23 cellular contexts compared by ENCODE assay signal in genomic region chr22:19975707-19976035, GRCh38. TPM values are rescaled to one million over a fixed set of nuclear protein-coding genes. Genes with fewer than 3 reads are reported as not detected.
DNase-seq lines count a peak whose midpoint lies in the region; ATAC-seq and TF ChIP-seq lines count a peak whose summit lies in the region.
"Had no signal": no experiment of that assay in that cellular context is flagged by ENCODE, and none has a peak within 500 bp of the region (broad histone marks: within the 10 kb centered on the region; RNA-seq: fewer than 3 reads in every experiment).

No MANE protein-coding gene starts in this region.

- H3K27me3 ChIP-seq in HUES48 (ENCODE audit: control insufficient read depth, insufficient read depth, low read length) = no peaks in the 10 kb centered on the region
- H3K27me3 ChIP-seq in iPS-20b (ENCODE audit: insufficient read depth, low read length) = no peaks in the 10 kb centered on the region
- H3K27me3 ChIP-seq in adrenal gland = no peaks in the 10 kb centered on the region
- H3K27me3 ChIP-seq: brain microvascular endothelial cell, colonic mucosa, left lung, Peyer's patch had no signal

- no peaks in the 10 kb centered on the region for H3K9me3 Mint-ChIP-seq in activated T-helper 17 cell treated with anti-CD3 and anti-CD28 coated beads, Interleukin-2, amount 50 U/mL, for 72 hours
- H3K9me3 Mint-ChIP-seq in type B pancreatic cell = no peaks in the 10 kb centered on the region
- no peaks in the 10 kb centered on the region for H3K9me3 Mint-ChIP-seq in activated CD4-positive, alpha-beta memory T cell treated with anti-CD3 and anti-CD28 coated beads, Interleukin-2, amount 10 ng/mL, durations not matched to agents 7 days and 5 days
- H3K9me3 Mint-ChIP-seq: activated naive CD8-positive, alpha-beta T cell treated with anti-CD3 and anti-CD28 coated beads for 36 hours; nephron had no signal

- peak overlapping the region; percentile 39 for H3K27ac Mint-ChIP-seq in activated T-helper 17 cell treated with anti-CD3 and anti-CD28 coated beads, Interleukin-2, amount 50 U/mL, for 72 hours
- H3K27ac Mint-ChIP-seq in type B pancreatic cell = peak overlapping the region; percentile 71
- no peak overlapping the region for H3K27ac Mint-ChIP-seq in activated CD4-positive, alpha-beta memory T cell treated with anti-CD3 and anti-CD28 coated beads, Interleukin-2, amount 10 ng/mL, durations not matched to agents 7 days and 5 days
- H3K27ac Mint-ChIP-seq: activated naive CD8-positive, alpha-beta T cell treated with anti-CD3 and anti-CD28 coated beads for 36 hours; T-helper 17 cell had no signal

- TF ChIP-seq POLR2A in adrenal gland (IDR thresholded peaks at IDR 0.05) = no peak

- H3K27ac ChIP-seq in HUES48 (ENCODE audit: low read depth, low read length) (peak overlapping the region; percentile 74), iPS-20b (ENCODE audit: low read length) (peak overlapping the region; percentile 34), adrenal gland (no peak overlapping the region)
- H3K27ac ChIP-seq: brain microvascular endothelial cell, colonic mucosa, left lung, Peyer's patch had no signal

- H3K4me3 Mint-ChIP-seq in activated T-helper 17 cell treated with anti-CD3 and anti-CD28 coated beads, Interleukin-2, amount 50 U/mL, for 72 hours = no peak overlapping the region
- H3K4me3 Mint-ChIP-seq in type B pancreatic cell = no peak overlapping the region
- H3K4me3 Mint-ChIP-seq in activated CD4-positive, alpha-beta memory T cell treated with anti-CD3 and anti-CD28 coated beads, Interleukin-2, amount 10 ng/mL, durations not matched to agents 7 days and 5 days = no peak overlapping the region
- H3K4me3 Mint-ChIP-seq: activated naive CD8-positive, alpha-beta T cell treated with anti-CD3 and anti-CD28 coated beads for 36 hours; nephron; T-helper 17 cell had no signal

- TF ChIP-seq CTCF in type B pancreatic cell (conservative IDR thresholded peaks at IDR 0.05) (no peak), adrenal gland (IDR thresholded peaks at IDR 0.05) (no peak)

- no peaks in the 10 kb centered on the region for H3K36me3 Mint-ChIP-seq in activated T-helper 17 cell treated with anti-CD3 and anti-CD28 coated beads, Interleukin-2, amount 50 U/mL, for 72 hours (ENCODE audit: low read depth)
- H3K36me3 Mint-ChIP-seq in type B pancreatic cell = no peaks in the 10 kb centered on the region
- H3K36me3 Mint-ChIP-seq in activated CD4-positive, alpha-beta memory T cell treated with anti-CD3 and anti-CD28 coated beads, Interleukin-2, amount 10 ng/mL, durations not matched to agents 7 days and 5 days (ENCODE audit: low read depth) = no peaks in the 10 kb centered on the region
- H3K36me3 Mint-ChIP-seq: activated naive CD8-positive, alpha-beta T cell treated with anti-CD3 and anti-CD28 coated beads for 36 hours had no signal

- H3K36me3 ChIP-seq in HUES48 (ENCODE audit: control insufficient read depth, insufficient read depth, low read length) (peaks cover 61% of the 10 kb centered on the region), iPS-20b (ENCODE audit: insufficient read depth, low read depth, low read length) (peaks cover 69% of the 10 kb centered on the region), adrenal gland (replicated peaks in 1 of 2) (peaks cover 0 to 19% of the 10 kb centered on the region in 2 donors)
- H3K36me3 ChIP-seq: brain microvascular endothelial cell, colonic mucosa, Peyer's patch had no signal

- H3K9me3 ChIP-seq in HUES48 (ENCODE audit: control insufficient read depth, insufficient read depth, low read length) (no peaks in the 10 kb centered on the region), iPS-20b (ENCODE audit: insufficient read depth, low read depth, low read length) (no peaks in the 10 kb centered on the region), adrenal gland (replicated peaks in 1 of 3) (no peaks in the 10 kb centered on the region)
- H3K9me3 ChIP-seq: Caco-2, colonic mucosa, left lung, Peyer's patch, thoracic aorta had no signal

- POLR2A ChIA-PET in activated CD4-positive, alpha-beta memory T cell treated with anti-CD3 and anti-CD28 coated beads, Interleukin-2, amount 10 ng/mL, durations not matched to agents 7 days and 5 days (lab: Charles Lee) = no interaction called here

- H3K4me3 ChIP-seq in HUES48 (ENCODE audit: low read depth, low read length) (no peak overlapping the region), iPS-20b (ENCODE audit: low read length) (no peak overlapping the region), adrenal gland (no peak overlapping the region)
- H3K4me3 ChIP-seq: colonic mucosa, left lung, Peyer's patch, thoracic aorta had no signal

- intact Hi-C loops in adrenal gland (cut with DNase I) = loop anchor here in 1 of 2 donors (10.0 kb wide), 1 partner anchor 109 kb away; the partner anchor contains the start of gene DGCR8

- no peaks in the 10 kb centered on the region for H3K27me3 Mint-ChIP-seq in activated T-helper 17 cell treated with anti-CD3 and anti-CD28 coated beads, Interleukin-2, amount 50 U/mL, for 72 hours
- no peaks in the 10 kb centered on the region for H3K27me3 Mint-ChIP-seq in type B pancreatic cell
- H3K27me3 Mint-ChIP-seq in activated CD4-positive, alpha-beta memory T cell treated with anti-CD3 and anti-CD28 coated beads, Interleukin-2, amount 10 ng/mL, durations not matched to agents 7 days and 5 days = no peaks in the 10 kb centered on the region
- H3K27me3 Mint-ChIP-seq: activated naive CD8-positive, alpha-beta T cell treated with anti-CD3 and anti-CD28 coated beads for 36 hours; T-helper 17 cell had no signal

- peaks cover 11% of the 10 kb centered on the region for H3K4me1 ChIP-seq in HUES48 (ENCODE audit: control insufficient read depth, insufficient read depth, low read length)
- peaks cover 13% of the 10 kb centered on the region for H3K4me1 ChIP-seq in iPS-20b (ENCODE audit: insufficient read depth, low read length)
- peaks cover under 1 to 3% of the 10 kb centered on the region in 2 donors for H3K4me1 ChIP-seq in adrenal gland (replicated peaks in 1 of 2)
- H3K4me1 ChIP-seq: colonic mucosa had no signal

- H3K4me1 Mint-ChIP-seq in activated T-helper 17 cell treated with anti-CD3 and anti-CD28 coated beads, Interleukin-2, amount 50 U/mL, for 72 hours = no peaks in the 10 kb centered on the region
- peaks cover 12% of the 10 kb centered on the region for H3K4me1 Mint-ChIP-seq in type B pancreatic cell (ENCODE audit: unreplicated experiment)
- peaks cover 4% of the 10 kb centered on the region for H3K4me1 Mint-ChIP-seq in activated CD4-positive, alpha-beta memory T cell treated with anti-CD3 and anti-CD28 coated beads, Interleukin-2, amount 10 ng/mL, durations not matched to agents 7 days and 5 days

- WGBS in adrenal gland, 4 donors = 84 to 100% (median 93%) methylated on average over 2 to 4 of the region's 4 CpGs

- no peak for ATAC-seq in activated T-helper 17 cell treated with anti-CD3 and anti-CD28 coated beads, Interleukin-2, amount 50 U/mL, for 72 hours (replicated peaks)
- ATAC-seq in HG03175 (IDR thresholded peaks at IDR 0.05; ENCODE audit: unreplicated experiment) = no peak
- ATAC-seq: left lung, T-helper 17 cell had no signal

- no peak overlapping the region for H3K9ac ChIP-seq in HUES48 (ENCODE audit: low read depth, low read length)
- peak overlapping the region; percentile 38; the same call in 1 of the 2 replicates for H3K9ac ChIP-seq in iPS-20b (ENCODE audit: low read depth, low read length)

- CTCF ChIA-PET in activated CD4-positive, alpha-beta memory T cell treated with anti-CD3 and anti-CD28 coated beads, Interleukin-2, amount 10 ng/mL, durations not matched to agents 7 days and 5 days (lab: Charles Lee) = no interaction called here

- DNase-seq in type B pancreatic cell (ENCODE audit: extremely low spot score, unreplicated experiment) = no peak
- DNase-seq in activated CD4-positive, alpha-beta memory T cell treated with anti-CD3 and anti-CD28 coated beads, Interleukin-2, amount 10 ng/mL, durations not matched to agents 7 days and 5 days = no peak
- no peak for DNase-seq in adrenal gland
- DNase-seq: activated CD4-positive, alpha-beta T cell treated with anti-CD3 and anti-CD28 coated beads, Interleukin-2, amount 50 U/mL, for 1 hour; activated naive CD8-positive, alpha-beta T cell treated with anti-CD3 and anti-CD28 coated beads for 36 hours; brain microvascular endothelial cell; Caco-2; colonic mucosa; DND-41; left lung; midbrain; NCI-H1417 treated with DMSO at 0.1 percent for 48 hours; NCI-H510A; NK-92 treated with Interleukin-12 subunit alpha and Interleukin-12 subunit beta, amount 100 ng/mL, for 24 hours; Peyer's patch; posterior cingulate gyrus; T-helper 17 cell had no signal

RNA-seq across cellular contexts. Expression of gene TXNRD2, which starts 34.1 kb away (rescaled TPM):
- total RNA-seq in activated T-helper 17 cell treated with anti-CD3 and anti-CD28 coated beads, Interleukin-2, amount 50 U/mL, for 72 hours = 10 to 100 TPM; 14.1 to 21.4 TPM
- total RNA-seq in type B pancreatic cell (ENCODE audit: low replicate concordance) (13.2 and 25.1 TPM in 2 replicates), adrenal gland (10 to 100 TPM; 41.7 to 74.2 (median 56.5) TPM)
- total RNA-seq in activated CD4-positive, alpha-beta memory T cell treated with anti-CD3 and anti-CD28 coated beads, Interleukin-2, amount 10 ng/mL, durations not matched to agents 7 days and 5 days = 10 to 100 TPM; 18.9 to 19.1 TPM
- polyA plus RNA-seq in adrenal gland = 100 to 1,000 TPM in 2 of 3 donors, 10 to 100 TPM in 1; 39.6 to 171 (median 148) TPM

RNA-seq across cellular contexts. Expression of gene COMT, which starts 34.1 kb away (rescaled TPM):
- total RNA-seq in activated T-helper 17 cell treated with anti-CD3 and anti-CD28 coated beads, Interleukin-2, amount 50 U/mL, for 72 hours = 100 to 1,000 TPM in 1 of 2 donors, 10 to 100 TPM in 1; 53.4 to 133 TPM
- total RNA-seq in type B pancreatic cell (ENCODE audit: low replicate concordance) = 87.2 and 87.4 TPM in 2 replicates
- total RNA-seq in activated CD4-positive, alpha-beta memory T cell treated with anti-CD3 and anti-CD28 coated beads, Interleukin-2, amount 10 ng/mL, durations not matched to agents 7 days and 5 days = 10 to 100 TPM; 78.7 to 79.3 TPM
- 100 to 1,000 TPM; 268 to 743 (median 528) TPM for total RNA-seq in adrenal gland
- polyA plus RNA-seq in adrenal gland = 100 to 1,000 TPM in 1 of 3 donors, 10 to 100 TPM in 2; 51.3 to 220 (median 65.5) TPM

RNA-seq across cellular contexts. Expression of gene ARVCF, which starts 41.0 kb away (rescaled TPM):
- 1 to 10 TPM; 1.0 to 1.2 TPM for total RNA-seq in activated T-helper 17 cell treated with anti-CD3 and anti-CD28 coated beads, Interleukin-2, amount 50 U/mL, for 72 hours
- 40.8 and 55.3 TPM in 2 replicates for total RNA-seq in type B pancreatic cell (ENCODE audit: low replicate concordance)
- under 1 TPM; 0.58 to 0.71 TPM for total RNA-seq in activated CD4-positive, alpha-beta memory T cell treated with anti-CD3 and anti-CD28 coated beads, Interleukin-2, amount 10 ng/mL, durations not matched to agents 7 days and 5 days
- total RNA-seq in adrenal gland = 10 to 100 TPM in 6 of 8 donors, 1 to 10 TPM in 2; 8.5 to 46.1 (median 23.9) TPM
- 10 to 100 TPM in 2 of 3 donors, 1 to 10 TPM in 1; 1.2 to 74.8 (median 18.8) TPM for polyA plus RNA-seq in adrenal gland

RNA-seq across cellular contexts. Expression of gene TANGO2, which starts 45.2 kb away (rescaled TPM):
- 10 to 100 TPM; 19.3 to 28.2 TPM for total RNA-seq in activated T-helper 17 cell treated with anti-CD3 and anti-CD28 coated beads, Interleukin-2, amount 50 U/mL, for 72 hours
- 17.4 and 32.1 TPM in 2 replicates for total RNA-seq in type B pancreatic cell (ENCODE audit: low replicate concordance)
- 10 to 100 TPM; 39.1 to 44.5 TPM for total RNA-seq in activated CD4-positive, alpha-beta memory T cell treated with anti-CD3 and anti-CD28 coated beads, Interleukin-2, amount 10 ng/mL, durations not matched to agents 7 days and 5 days
- 10 to 100 TPM; 36.3 to 87.0 (median 48.3) TPM for total RNA-seq in adrenal gland
- polyA plus RNA-seq in adrenal gland = 10 to 100 TPM; 25.1 to 42.6 (median 38.5) TPM

Comparison
In these comparisons a context has a peak if more than half of its experiments do, and no peak if none do; other contexts are left out.
1. H3K27ac ChIP-seq: peak in HUES48 (single experiment) and iPS-20b (single experiment); none in adrenal gland (0 of 5).
2. RNA of gene ARVCF, which starts 41.0 kb away (total RNA-seq): 40.8 to 55.3 TPM in type B pancreatic cell and 8.5 to 46.1 TPM in adrenal gland; 1.0 to 1.2 TPM in activated T-helper 17 cell treated with anti-CD3 and anti-CD28 coated beads, Interleukin-2, amount 50 U/mL, for 72 hours and 0.58 to 0.71 TPM in activated CD4-positive, alpha-beta memory T cell treated with anti-CD3 and anti-CD28 coated beads, Interleukin-2, amount 10 ng/mL, durations not matched to agents 7 days and 5 days; every median in the first group is over 4 times any median in the second.